13 cellular contexts compared by ENCODE assay signal in the genomic region with DNA sequence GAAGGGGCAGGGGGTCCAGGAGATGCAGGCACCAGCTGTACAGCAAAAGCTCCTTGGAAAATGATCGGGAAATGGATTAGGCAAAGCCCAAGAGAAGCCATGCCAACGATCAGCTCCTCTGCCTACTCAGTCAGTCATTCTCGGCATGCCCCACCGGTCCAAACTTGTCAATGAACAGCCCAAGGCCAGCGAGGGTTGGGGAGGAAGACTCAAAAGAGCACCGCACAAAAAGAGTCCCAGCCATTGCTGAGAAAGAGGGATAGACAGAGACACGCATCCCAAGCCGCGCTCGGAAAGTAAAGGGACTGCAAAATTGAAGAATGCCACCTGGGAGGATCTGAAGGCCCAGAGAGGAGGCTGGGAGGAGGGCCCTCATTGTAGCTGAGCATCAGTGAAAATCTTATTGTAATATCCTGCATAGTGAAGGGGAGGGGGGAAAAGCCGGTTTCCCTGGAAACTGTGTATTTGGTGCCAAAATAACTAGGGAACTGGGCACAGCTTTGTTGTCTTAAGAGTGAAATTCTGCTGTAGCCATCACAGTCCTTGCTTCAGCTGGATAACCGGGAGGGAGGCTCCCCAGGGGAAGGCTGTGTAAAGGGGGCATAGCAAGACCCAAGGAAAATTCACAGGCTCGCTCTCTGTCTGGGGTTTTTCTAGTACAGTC. TPM values are rescaled to one million over a fixed set of nuclear protein-coding genes. Genes with fewer than 3 reads are reported as not detected.
DNase-seq lines count a peak whose midpoint lies in the region; ATAC-seq and TF ChIP-seq lines count a peak whose summit lies in the region.
"Had no signal": no experiment of that assay in that cellular context is flagged by ENCODE, and none has a peak within 500 bp of the region (broad histone marks: within the 10 kb centered on the region; RNA-seq: fewer than 3 reads in every experiment).

No MANE protein-coding gene starts in this region.

- peak overlapping the region; percentile 41 for H3K27ac Mint-ChIP-seq in CD8-positive, alpha-beta T cell

- peak overlapping the region; percentile 54 for H3K18ac ChIP-seq in trophoblast cell (ENCODE audit: low read length)

- peaks cover 3% of the 10 kb centered on the region for H3K36me3 ChIP-seq in CD8-positive, alpha-beta T cell (ENCODE audit: insufficient read depth, low read length)
- H3K36me3 ChIP-seq in SJSA1 = peaks cover 32% of the 10 kb centered on the region
- H3K36me3 ChIP-seq in fibroblast of lung (ENCODE audit: control insufficient read depth, insufficient read depth, low read length) = peaks cover 5% of the 10 kb centered on the region
- H3K36me3 ChIP-seq in trophoblast cell (ENCODE audit: control insufficient read depth in 1 of 2, insufficient read depth in 2 of 2, low read length in 2 of 2) = peaks cover 7 to 16% of the 10 kb centered on the region in 2 experiments
- H3K36me3 ChIP-seq: prostate gland had no signal

- peak overlapping the region; percentile 63 for H2BK12ac ChIP-seq in trophoblast cell (ENCODE audit: low read length)

- peak overlapping the region; percentile 40 for H4K12ac ChIP-seq in trophoblast cell (ENCODE audit: low read depth, low read length)

- intact Hi-C loops in CD8-positive, alpha-beta T cell (cut with DNase I, micrococcal nuclease) = no loop called here

- H3K79me2 ChIP-seq in fibroblast of lung (ENCODE audit: control insufficient read depth, insufficient read depth, low read length) (peaks cover 4% of the 10 kb centered on the region), trophoblast cell (ENCODE audit: control insufficient read depth, insufficient read depth, low read length, poor library complexity) (peaks cover 6% of the 10 kb centered on the region)

- peaks cover 21% of the 10 kb centered on the region for H3K4me1 Mint-ChIP-seq in CD8-positive, alpha-beta T cell (ENCODE audit: low read depth)

- peak overlapping the region; percentile 79 for H2AK5ac ChIP-seq in trophoblast cell (ENCODE audit: low read length)

- peaks cover 42% of the 10 kb centered on the region for H3K79me1 ChIP-seq in trophoblast cell (ENCODE audit: low read length)

- DNase-seq in CD8-positive, alpha-beta T cell = no peak
- DNase-seq in SJSA1 (ENCODE audit: low read depth in 1 of 2, low spot score in 2 of 2) (peak in 1 of 2 experiments; percentile 12), fibroblast of lung (ENCODE audit: low read depth in 2 of 2) (no peak), trophoblast cell (no peak), DMS53 (lab: John Stamatoyannopoulos, UW) (no peak), RPMI8226 (no peak), T-helper 1 cell (no peak)
- DNase-seq in activated CD4-positive, alpha-beta T cell treated with anti-CD3 and anti-CD28 coated beads for 1 hour = no peak
- DNase-seq: activated B cell treated with CpG ODN at 0.5 μM for 24 hours; activated effector memory CD4-positive, alpha-beta T cell treated with anti-CD3 and anti-CD28 coated beads, Interleukin-2, amount 50 U/mL, for 16 hours; effector CD8-positive, alpha-beta T cell; NCI-H187 treated with DMSO at 0.1 percent for 48 hours had no signal

- H4K8ac ChIP-seq in trophoblast cell (ENCODE audit: low read depth, low read length) = peak overlapping the region; percentile 22

- no peak overlapping the region for H2AFZ ChIP-seq in fibroblast of lung (ENCODE audit: low read length)
- peak overlapping the region; percentile 6 for H2AFZ ChIP-seq in trophoblast cell (ENCODE audit: insufficient read depth, low read length, poor library complexity)

- H3K4me3 ChIP-seq in CD8-positive, alpha-beta T cell (ENCODE audit: low read depth, low read length) = no peak overlapping the region
- no peak overlapping the region for H3K4me3 ChIP-seq in SJSA1
- H3K4me3 ChIP-seq in fibroblast of lung (replicated peaks in 1 of 4; ENCODE audit: control extremely low read depth in 1 of 4, insufficient read depth in 1 of 4, low read depth in 3 of 4, low read length in 4 of 4) = peak overlapping the region in 1 of 4 experiments; percentile 67
- H3K4me3 ChIP-seq in trophoblast cell (ENCODE audit: low read depth, low read length) = no peak overlapping the region
- H3K4me3 ChIP-seq: prostate gland had no signal

- no peaks in the 10 kb centered on the region for H3K27me3 ChIP-seq in CD8-positive, alpha-beta T cell (ENCODE audit: insufficient read depth, low read length)
- H3K27me3 ChIP-seq in SJSA1 (replicated peaks) = no peaks in the 10 kb centered on the region
- H3K27me3 ChIP-seq in fibroblast of lung (ENCODE audit: control insufficient read depth, insufficient read depth, low read length) = no peaks in the 10 kb centered on the region
- H3K27me3 ChIP-seq in trophoblast cell (ENCODE audit: insufficient read depth, low read length) = no peaks in the 10 kb centered on the region

- peak overlapping the region; percentile 66 for H2BK120ac ChIP-seq in trophoblast cell (ENCODE audit: insufficient read depth, low read length, poor library complexity)

- CTCF ChIA-PET in CD8-positive, alpha-beta T cell (lab: Charles Lee) = interaction anchor here (0.6 to 3.8 kb wide), 10 partner anchors 14 to 97 kb away, joined by 3 to 23 read pairs (median 6); partner anchors contain the start of genes MORN3 and ORAI1

- H3K4me3 Mint-ChIP-seq in CD8-positive, alpha-beta T cell = no peak overlapping the region

- H3K14ac ChIP-seq in trophoblast cell (ENCODE audit: low read length) = peak overlapping the region; percentile 79

- peak overlapping the region; percentile 56 for H2BK5ac ChIP-seq in trophoblast cell (ENCODE audit: low read depth, low read length, poor library complexity)

- H4K91ac ChIP-seq in trophoblast cell (ENCODE audit: low read depth, low read length) = peak overlapping the region; percentile 93

- no peak overlapping the region for H3K23ac ChIP-seq in trophoblast cell (ENCODE audit: low read length)

- H3K4me2 ChIP-seq in fibroblast of lung (ENCODE audit: extremely low read depth, insufficient read depth, low read length) (peak overlapping the region; percentile 73), trophoblast cell (ENCODE audit: low read length) (peak overlapping the region; percentile 79)

- H3K4ac ChIP-seq in trophoblast cell (ENCODE audit: low read depth, low read length) = peak overlapping the region; percentile 22

- WGBS in trophoblast cell (ENCODE audit: extremely low coverage, insufficient coverage, insufficient read length) = no CpG with 5 or more reads among the region's 13 CpGs

- no peaks in the 10 kb centered on the region for H3K9me3 Mint-ChIP-seq in CD8-positive, alpha-beta T cell
- H3K9me3 Mint-ChIP-seq: activated B cell treated with CpG ODN at 0.5 μM for 24 hours had no signal

- H4K20me1 ChIP-seq in fibroblast of lung (ENCODE audit: control insufficient read depth, extremely low read depth, insufficient read depth, low read length) = no peaks in the 10 kb centered on the region

- no peak for ATAC-seq in CD8-positive, alpha-beta T cell

- H3K4me1 ChIP-seq in CD8-positive, alpha-beta T cell (ENCODE audit: insufficient read depth, low read length) = peaks cover 21% of the 10 kb centered on the region
- H3K4me1 ChIP-seq in SJSA1 (replicated peaks) (peaks cover 40% of the 10 kb centered on the region), fibroblast of lung (ENCODE audit: control insufficient read depth, extremely low read depth, insufficient read depth, low read length) (peaks cover 15% of the 10 kb centered on the region), trophoblast cell (ENCODE audit: control insufficient read depth in 1 of 2, insufficient read depth in 2 of 2, low read length in 2 of 2) (peaks cover 29 to 42% of the 10 kb centered on the region in 2 experiments)
- H3K4me1 ChIP-seq: prostate gland had no signal

- no peak for TF ChIP-seq CTCF in CD8-positive, alpha-beta T cell (IDR thresholded peaks at IDR 0.05)
- TF ChIP-seq CTCF in fibroblast of lung (conservative IDR thresholded peaks at IDR 0.05 in 1 of 2, IDR thresholded peaks at IDR 0.05 in 1 of 2; ENCODE audit: low read depth in 1 of 2, low read length in 2 of 2) = no peak

- H3K27ac ChIP-seq in CD8-positive, alpha-beta T cell (ENCODE audit: low read depth, low read length) = no peak overlapping the region
- peak overlapping the region; percentile 90 for H3K27ac ChIP-seq in SJSA1
- H3K27ac ChIP-seq in fibroblast of lung (ENCODE audit: insufficient read depth, low read length) = peak overlapping the region; percentile 90
- H3K27ac ChIP-seq in trophoblast cell (ENCODE audit: low read depth, low read length) = peak overlapping the region; percentile 95

- no peaks in the 10 kb centered on the region for H3K27me3 Mint-ChIP-seq in CD8-positive, alpha-beta T cell (ENCODE audit: low read depth)
- H3K27me3 Mint-ChIP-seq: activated B cell treated with CpG ODN at 0.5 μM for 24 hours had no signal

- no peaks in the 10 kb centered on the region for H3K9me3 ChIP-seq in CD8-positive, alpha-beta T cell (ENCODE audit: low read length)
- H3K9me3 ChIP-seq in SJSA1 (replicated peaks) = no peaks in the 10 kb centered on the region
- no peaks in the 10 kb centered on the region for H3K9me3 ChIP-seq in fibroblast of lung (ENCODE audit: control insufficient read depth, insufficient read depth, low read depth, low read length)
- no peaks in the 10 kb centered on the region for H3K9me3 ChIP-seq in trophoblast cell (ENCODE audit: insufficient read depth, low read depth, low read length)
- H3K9me3 ChIP-seq: prostate gland had no signal

- POLR2A ChIA-PET in CD8-positive, alpha-beta T cell (lab: Charles Lee) = interaction anchor here (0.9 to 2.1 kb wide), 4 partner anchors 12 to 62 kb away, joined by 3 to 6 read pairs (median 4); no protein-coding TSS in a partner anchor

- no peak overlapping the region for H3K9ac ChIP-seq in fibroblast of lung (ENCODE audit: insufficient read depth, low read length)
- H3K9ac ChIP-seq in trophoblast cell (ENCODE audit: low read length) = no peak overlapping the region

- peaks cover 43% of the 10 kb centered on the region for H3K36me3 Mint-ChIP-seq in CD8-positive, alpha-beta T cell

RNA-seq across cellular contexts. Expression of gene KDM2B, which starts 4.7 kb away (rescaled TPM):
- 10 to 100 TPM; 80.8 to 87.3 TPM for total RNA-seq in CD8-positive, alpha-beta T cell
- total RNA-seq in SJSA1 (2014; rRNA removed; shearing (Covaris generic)) = 15.2 and 22.0 TPM in 2 replicates
- 13.1 and 21.6 TPM in 2 replicates for total RNA-seq in fibroblast of lung
- 9.8 and 18.7 TPM in 2 replicates for polyA plus RNA-seq in fibroblast of lung
- polyA plus RNA-seq in fibroblast of lung (2012) = 12.3 and 20.7 TPM in 2 replicates
- 99.6 and 117 TPM in 2 replicates for polyA minus RNA-seq in fibroblast of lung (ENCODE audit: low replicate concordance)
- 53.1 and 55.3 TPM in 2 replicates for polyA plus RNA-seq in trophoblast cell (2013)

RNA-seq across cellular contexts. Expression of gene ORAI1, which starts 50.2 kb away (rescaled TPM):
- total RNA-seq in CD8-positive, alpha-beta T cell = 10 to 100 TPM; 59.0 to 62.1 TPM
- 5.3 and 11.7 TPM in 2 replicates for total RNA-seq in SJSA1 (2014; rRNA removed; shearing (Covaris generic))
- 5.6 and 8.1 TPM in 2 replicates for total RNA-seq in fibroblast of lung
- polyA plus RNA-seq in fibroblast of lung = 7.4 and 13.0 TPM in 2 replicates
- 14.4 and 25.9 TPM in 2 replicates for polyA plus RNA-seq in fibroblast of lung (2012)
- 14.4 and 16.0 TPM in 2 replicates for polyA minus RNA-seq in fibroblast of lung (ENCODE audit: low replicate concordance)
- polyA plus RNA-seq in trophoblast cell (2013) = 17.2 and 17.7 TPM in 2 replicates
